Comparison of ENCODE assay signal across 8 cellular contexts in the genomic region with DNA sequence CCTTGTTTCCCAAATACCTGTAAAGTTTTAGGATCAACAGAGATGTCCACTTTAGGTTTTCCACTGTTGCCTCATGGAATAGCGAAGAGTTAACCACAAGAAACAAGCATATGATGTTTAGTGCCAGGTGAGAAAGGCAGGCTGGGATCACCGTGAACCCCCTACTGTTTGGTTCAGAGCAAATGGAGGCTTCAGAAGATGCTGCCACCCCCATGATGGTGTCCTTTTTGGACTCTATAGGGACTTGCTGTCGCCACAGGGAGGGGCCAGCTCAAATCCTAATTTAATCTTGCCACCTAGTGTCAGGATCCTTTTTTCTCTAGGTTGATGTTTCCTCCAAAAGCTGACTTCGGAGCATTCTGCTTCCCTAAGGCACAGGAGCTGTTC. TPM values are rescaled to one million over a fixed set of nuclear protein-coding genes. Genes with fewer than 3 reads are reported as not detected.
DNase-seq lines count a peak whose midpoint lies in the region; ATAC-seq and TF ChIP-seq lines count a peak whose summit lies in the region.

No MANE protein-coding gene starts in this region.

- no peak for TF ChIP-seq EP300 in Ishikawa (IDR thresholded peaks at IDR 0.05; ENCODE audit: borderline replicate concordance)

- H3K9me3 Mint-ChIP-seq in CD8-positive, alpha-beta T cell = no peaks in the 10 kb centered on the region
- H3K9me3 Mint-ChIP-seq in naive B cell = no peaks in the 10 kb centered on the region
- H3K9me3 Mint-ChIP-seq in T-helper 2 cell treated with Interferon-gamma antibody and Interleukin-4, amounts not matched to agents 5 μg/mL and 100 μg/mL, for 36 hours = no peaks in the 10 kb centered on the region
- no peaks in the 10 kb centered on the region for H3K9me3 Mint-ChIP-seq in mesothelial cell of epicardium

- ATAC-seq in CD8-positive, alpha-beta T cell = no peak
- no peak for ATAC-seq in naive B cell (ENCODE audit: low read depth in 2 of 2)
- ATAC-seq in GM18858 (IDR thresholded peaks at IDR 0.05; ENCODE audit: unreplicated experiment) = no peak

- CTCF ChIA-PET in CD8-positive, alpha-beta T cell (lab: Charles Lee) = interaction anchor here (1.2 to 5.7 kb wide), 8 partner anchors 12 to 500 kb away, joined by 3 to 39 read pairs (median 10); no protein-coding TSS in a partner anchor

- TF ChIP-seq RAD21 in Ishikawa (IDR thresholded peaks at IDR 0.05; ENCODE audit: low read depth) = peak; percentile 57

- no peak for TF ChIP-seq CTCF in CD8-positive, alpha-beta T cell (IDR thresholded peaks at IDR 0.05)
- peak; percentile 10 for TF ChIP-seq CTCF in astrocyte of the spinal cord (IDR thresholded peaks at IDR 0.05; ENCODE audit: low read depth, low read length)
- TF ChIP-seq CTCF in mesothelial cell of epicardium (IDR thresholded peaks at IDR 0.05; ENCODE audit: unreplicated experiment) = no peak

- H3K36me3 Mint-ChIP-seq in CD8-positive, alpha-beta T cell = peaks cover 12% of the 10 kb centered on the region
- no peaks in the 10 kb centered on the region for H3K36me3 Mint-ChIP-seq in naive B cell
- peaks cover 1% of the 10 kb centered on the region for H3K36me3 Mint-ChIP-seq in T-helper 2 cell treated with Interferon-gamma antibody and Interleukin-4, amounts not matched to agents 5 μg/mL and 100 μg/mL, for 36 hours (ENCODE audit: low read depth)
- no peaks in the 10 kb centered on the region for H3K36me3 Mint-ChIP-seq in mesothelial cell of epicardium

- no peak overlapping the region for H3K27ac ChIP-seq in CD8-positive, alpha-beta T cell (ENCODE audit: low read depth, low read length)

- peaks cover 35% of the 10 kb centered on the region for H3K27me3 Mint-ChIP-seq in CD8-positive, alpha-beta T cell (ENCODE audit: low read depth)
- H3K27me3 Mint-ChIP-seq in naive B cell (peaks cover 38 to 70% (median 51%) of the 10 kb centered on the region in 3 donors), mesothelial cell of epicardium (ENCODE audit: low read depth) (peaks cover 85% of the 10 kb centered on the region)
- H3K27me3 Mint-ChIP-seq in T-helper 2 cell treated with Interferon-gamma antibody and Interleukin-4, amounts not matched to agents 5 μg/mL and 100 μg/mL, for 36 hours (ENCODE audit: low read depth) = peaks cover 68% of the 10 kb centered on the region

- intact Hi-C loops in CD8-positive, alpha-beta T cell (cut with DNase I, micrococcal nuclease) = loop anchor here in 1 of 2 experiments (1.0 to 5.0 kb wide), 7 partner anchors 14 to 502 kb away; no protein-coding TSS in a partner anchor

- H3K9me3 ChIP-seq in CD8-positive, alpha-beta T cell (ENCODE audit: low read length) = no peaks in the 10 kb centered on the region

- peaks cover 8% of the 10 kb centered on the region for H3K27me3 ChIP-seq in CD8-positive, alpha-beta T cell (ENCODE audit: insufficient read depth, low read length)

- POLR2A ChIA-PET in CD8-positive, alpha-beta T cell (lab: Charles Lee) = interaction anchor here (0.6 to 4.6 kb wide), 7 partner anchors 13 to 344 kb away, joined by 3 to 41 read pairs (median 4); no protein-coding TSS in a partner anchor

- H3K4me1 Mint-ChIP-seq in CD8-positive, alpha-beta T cell (ENCODE audit: low read depth) = peaks cover 50% of the 10 kb centered on the region
- peaks cover 44 to 66% (median 48%) of the 10 kb centered on the region in 3 donors for H3K4me1 Mint-ChIP-seq in naive B cell
- peaks cover 26% of the 10 kb centered on the region for H3K4me1 Mint-ChIP-seq in T-helper 2 cell treated with Interferon-gamma antibody and Interleukin-4, amounts not matched to agents 5 μg/mL and 100 μg/mL, for 36 hours (ENCODE audit: low read depth)
- H3K4me1 Mint-ChIP-seq in mesothelial cell of epicardium = peaks cover 27% of the 10 kb centered on the region

- H3K4me3 ChIP-seq in CD8-positive, alpha-beta T cell (ENCODE audit: low read depth, low read length) = no peak overlapping the region
- no peak overlapping the region for H3K4me3 ChIP-seq in astrocyte of the spinal cord (ENCODE audit: low read depth, low read length)

- DNase-seq in CD8-positive, alpha-beta T cell = no peak
- DNase-seq in astrocyte of the spinal cord (ENCODE audit: low read depth, low spot score) = no peak
- DNase-seq in naive B cell = no peak
- DNase-seq in putamen (ENCODE audit: low spot score) = no peak
- no peak for DNase-seq in T-helper 2 cell treated with Interferon-gamma antibody and Interleukin-4, amounts not matched to agents 5 μg/mL and 100 μg/mL, for 36 hours (ENCODE audit: low spot score)
- no peak for DNase-seq in mesothelial cell of epicardium (ENCODE audit: low spot score in 2 of 2, unreplicated experiment in 2 of 2)

- peaks cover 58% of the 10 kb centered on the region for H3K4me1 ChIP-seq in CD8-positive, alpha-beta T cell (ENCODE audit: insufficient read depth, low read length)

- H3K36me3 ChIP-seq in CD8-positive, alpha-beta T cell (ENCODE audit: insufficient read depth, low read length) = no peaks in the 10 kb centered on the region

- in situ Hi-C loops in astrocyte of the spinal cord (cut with HindIII; ENCODE audit: low sequenced_read_pairs) = no loop called here

- no peak overlapping the region for H3K27ac Mint-ChIP-seq in CD8-positive, alpha-beta T cell
- H3K27ac Mint-ChIP-seq in naive B cell (peak overlapping the region in 2 of 6 donors; percentile 32 to 72), mesothelial cell of epicardium (no peak overlapping the region)
- H3K27ac Mint-ChIP-seq in T-helper 2 cell treated with Interferon-gamma antibody and Interleukin-4, amounts not matched to agents 5 μg/mL and 100 μg/mL, for 36 hours = no peak overlapping the region

- peak overlapping the region; percentile 87 for H3K4me3 Mint-ChIP-seq in CD8-positive, alpha-beta T cell
- H3K4me3 Mint-ChIP-seq in naive B cell = peak overlapping the region in 7 of 8 donors; percentile 63 to 97 (median 91)
- H3K4me3 Mint-ChIP-seq in T-helper 2 cell treated with Interferon-gamma antibody and Interleukin-4, amounts not matched to agents 5 μg/mL and 100 μg/mL, for 36 hours = no peak overlapping the region
- H3K4me3 Mint-ChIP-seq in mesothelial cell of epicardium = no peak overlapping the region

TF ChIP-seq in Ishikawa, 13 proteins besides CTCF, POLR2A, EP300 and RAD21:
- TF ChIP-seq CEBPB (IDR thresholded peaks at IDR 0.05) (no peak), TAF1 (IDR thresholded peaks at IDR 0.05; ENCODE audit: low read depth) (no peak), EGR1 (IDR thresholded peaks at IDR 0.05) (no peak), TCF12 (IDR thresholded peaks at IDR 0.05; ENCODE audit: low read depth) (no peak), YY1 (IDR thresholded peaks at IDR 0.05; ENCODE audit: low read depth) (no peak), NFIC (IDR thresholded peaks at IDR 0.05) (no peak), ZBTB7A (IDR thresholded peaks at IDR 0.05; ENCODE audit: low read depth) (no peak), FOXM1 (IDR thresholded peaks at IDR 0.05; ENCODE audit: borderline replicate concordance, low read depth) (no peak), CREB1 (IDR thresholded peaks at IDR 0.05; ENCODE audit: low read depth) (no peak), TEAD4 (IDR thresholded peaks at IDR 0.05) (no peak)
- TF ChIP-seq, protein P1, sequence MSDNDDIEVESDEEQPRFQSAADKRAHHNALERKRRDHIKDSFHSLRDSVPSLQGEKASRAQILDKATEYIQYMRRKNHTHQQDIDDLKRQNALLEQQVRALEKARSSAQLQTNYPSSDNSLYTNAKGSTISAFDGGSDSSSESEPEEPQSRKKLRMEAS (IDR thresholded peaks at IDR 0.05) = no peak
- TF ChIP-seq, protein P2, sequence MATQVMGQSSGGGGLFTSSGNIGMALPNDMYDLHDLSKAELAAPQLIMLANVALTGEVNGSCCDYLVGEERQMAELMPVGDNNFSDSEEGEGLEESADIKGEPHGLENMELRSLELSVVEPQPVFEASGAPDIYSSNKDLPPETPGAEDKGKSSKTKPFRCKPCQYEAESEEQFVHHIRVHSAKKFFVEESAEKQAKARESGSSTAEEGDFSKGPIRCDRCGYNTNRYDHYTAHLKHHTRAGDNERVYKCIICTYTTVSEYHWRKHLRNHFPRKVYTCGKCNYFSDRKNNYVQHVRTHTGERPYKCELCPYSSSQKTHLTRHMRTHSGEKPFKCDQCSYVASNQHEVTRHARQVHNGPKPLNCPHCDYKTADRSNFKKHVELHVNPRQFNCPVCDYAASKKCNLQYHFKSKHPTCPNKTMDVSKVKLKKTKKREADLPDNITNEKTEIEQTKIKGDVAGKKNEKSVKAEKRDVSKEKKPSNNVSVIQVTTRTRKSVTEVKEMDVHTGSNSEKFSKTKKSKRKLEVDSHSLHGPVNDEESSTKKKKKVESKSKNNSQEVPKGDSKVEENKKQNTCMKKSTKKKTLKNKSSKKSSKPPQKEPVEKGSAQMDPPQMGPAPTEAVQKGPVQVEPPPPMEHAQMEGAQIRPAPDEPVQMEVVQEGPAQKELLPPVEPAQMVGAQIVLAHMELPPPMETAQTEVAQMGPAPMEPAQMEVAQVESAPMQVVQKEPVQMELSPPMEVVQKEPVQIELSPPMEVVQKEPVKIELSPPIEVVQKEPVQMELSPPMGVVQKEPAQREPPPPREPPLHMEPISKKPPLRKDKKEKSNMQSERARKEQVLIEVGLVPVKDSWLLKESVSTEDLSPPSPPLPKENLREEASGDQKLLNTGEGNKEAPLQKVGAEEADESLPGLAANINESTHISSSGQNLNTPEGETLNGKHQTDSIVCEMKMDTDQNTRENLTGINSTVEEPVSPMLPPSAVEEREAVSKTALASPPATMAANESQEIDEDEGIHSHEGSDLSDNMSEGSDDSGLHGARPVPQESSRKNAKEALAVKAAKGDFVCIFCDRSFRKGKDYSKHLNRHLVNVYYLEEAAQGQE (IDR thresholded peaks at IDR 0.05; ENCODE audit: low read depth) = no peak
- TF ChIP-seq, protein P3, sequence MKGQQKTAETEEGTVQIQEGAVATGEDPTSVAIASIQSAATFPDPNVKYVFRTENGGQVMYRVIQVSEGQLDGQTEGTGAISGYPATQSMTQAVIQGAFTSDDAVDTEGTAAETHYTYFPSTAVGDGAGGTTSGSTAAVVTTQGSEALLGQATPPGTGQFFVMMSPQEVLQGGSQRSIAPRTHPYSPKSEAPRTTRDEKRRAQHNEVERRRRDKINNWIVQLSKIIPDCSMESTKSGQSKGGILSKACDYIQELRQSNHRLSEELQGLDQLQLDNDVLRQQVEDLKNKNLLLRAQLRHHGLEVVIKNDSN (IDR thresholded peaks at IDR 0.05) = no peak
TF ChIP-seq in Ishikawa: peak in this region for 0.

RNA-seq across cellular contexts. Expression of a gene that starts 1.9 kb away (rescaled TPM):
- total RNA-seq in CD8-positive, alpha-beta T cell = 10 to 100 TPM; 17.8 to 19.9 TPM
- polyA plus RNA-seq in naive B cell (ENCODE audit: low read depth in 6 of 6) = 1 to 10 TPM in 2 of 6 donors, under 1 TPM in 2, not detected in 2; 0.19 to 1.4 (median 0.98) TPM
- total RNA-seq in mesothelial cell of epicardium = 2.6 to 4.8 TPM (median 3.6 TPM) in 3 replicates

RNA-seq across cellular contexts. Expression of a gene that starts 13.8 kb away (rescaled TPM):
- 10 to 100 TPM; 24.0 to 25.3 TPM for total RNA-seq in CD8-positive, alpha-beta T cell
- polyA plus RNA-seq in naive B cell (ENCODE audit: low read depth in 6 of 6) = 10 to 100 TPM in 5 of 6 donors, 1 to 10 TPM in 1; 8.3 to 35.2 (median 27.5) TPM
- total RNA-seq in mesothelial cell of epicardium = 43.3 to 44.6 TPM (median 44.1 TPM) in 3 replicates

Comparison
In these comparisons a context has a peak if more than half of its experiments do, and no peak if none do; other contexts are left out.
1. H3K4me3 Mint-ChIP-seq: peak in CD8-positive, alpha-beta T cell (single experiment) and naive B cell (7 of 8); none in T-helper 2 cell treated with Interferon-gamma antibody and Interleukin-4, amounts not matched to agents 5 μg/mL and 100 μg/mL, for 36 hours (single experiment) and mesothelial cell of epicardium (single experiment).